In the genomic region with DNA sequence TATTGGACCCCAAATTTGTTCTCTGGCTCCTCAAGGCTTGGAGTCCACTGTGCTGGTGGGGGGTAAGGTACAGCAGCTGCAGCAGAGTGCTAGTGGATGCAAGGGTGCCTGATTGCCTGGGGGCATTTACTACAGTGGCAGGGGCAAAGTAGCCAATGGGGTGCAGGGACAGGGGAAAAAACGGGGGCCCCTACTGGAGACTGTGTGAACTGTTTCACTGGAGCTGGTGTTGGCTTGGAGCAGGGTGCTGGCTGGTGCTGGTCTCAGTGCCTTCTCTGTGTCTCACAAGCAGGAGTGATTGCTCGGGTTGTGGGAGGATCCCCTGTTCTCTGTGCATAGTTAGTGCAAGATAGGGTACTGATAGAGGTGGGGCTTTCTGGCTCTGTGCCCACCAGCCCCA, we compare ENCODE assay signal across 30 cellular contexts.
"Had no signal": no experiment of that assay in that cellular context is flagged by ENCODE, and none has a peak within 500 bp of the region (broad histone marks: within the 10 kb centered on the region; RNA-seq: fewer than 3 reads in every experiment).

No MANE protein-coding gene starts in this region.

- H3K4me1 ChIP-seq: esophagus squamous epithelium, parathyroid adenoma, psoas muscle, sigmoid colon, tibial nerve had no signal

- H3K27me3 ChIP-seq: esophagus squamous epithelium, sigmoid colon, tibial nerve had no signal

- H3K79me2 ChIP-seq: parathyroid adenoma had no signal

- H3K36me3 Mint-ChIP-seq: immature natural killer cell; naive thymus-derived CD8-positive, alpha-beta T cell; stimulated activated naive B cell treated with anti-CD40 and anti-IgM and Interleukin-4, amounts not matched to agents 10 μg/mL and 1 μg/mL and 100 μg/mL, for 72 hours had no signal

- H3K36me3 ChIP-seq: esophagus squamous epithelium, sigmoid colon, tibial nerve, WERI-Rb-1 had no signal

- H3K4me3 ChIP-seq: esophagus squamous epithelium, psoas muscle, sigmoid colon, tibial nerve had no signal

- H3K4me3 Mint-ChIP-seq: activated CD4-positive, alpha-beta memory T cell treated with anti-CD3 and anti-CD28 coated beads, Interleukin-2, amount 10 ng/mL, durations not matched to agents 7 days and 5 days; activated CD4-positive, alpha-beta T cell treated with anti-CD3 and anti-CD28 coated beads, Interleukin-2, amount 10 ng/mL, durations not matched to agents 7 days and 5 days; activated T-cell treated with anti-CD3 and anti-CD28 coated beads, Interleukin-2, amount 50 U/mL, for 4 hours; activated T-helper 17 cell treated with anti-CD3 and anti-CD28 coated beads, Interleukin-2, amount 50 U/mL, for 72 hours; central memory CD8-positive, alpha-beta T cell; immature natural killer cell; naive thymus-derived CD8-positive, alpha-beta T cell; neural crest cell; stimulated activated naive B cell treated with anti-CD40 and anti-IgM and Interleukin-4, amounts not matched to agents 10 μg/mL and 1 μg/mL and 100 μg/mL, for 72 hours; T-helper 17 cell had no signal

- DNase-seq: activated CD4-positive, alpha-beta memory T cell treated with anti-CD3 and anti-CD28 coated beads, Interleukin-2, amount 10 ng/mL, durations not matched to agents 7 days and 5 days; activated CD4-positive, alpha-beta T cell treated with anti-CD3 and anti-CD28 coated beads for 1 hour; activated CD4-positive, alpha-beta T cell treated with anti-CD3 and anti-CD28 coated beads, Interleukin-2, amount 10 ng/mL, durations not matched to agents 7 days and 5 days; activated naive CD4-positive, alpha-beta T cell; activated T-cell treated with anti-CD3 and anti-CD28 coated beads, Interleukin-2, amount 50 U/mL, for 4 hours; dermis blood vessel endothelial cell; effector CD4-positive, alpha-beta T cell; esophagus squamous epithelium; foreskin melanocyte; immature natural killer cell; kidney; left colon; midbrain; naive thymus-derived CD8-positive, alpha-beta T cell; nucleus accumbens; psoas muscle; sigmoid colon; small intestine; stimulated activated CD4-positive, alpha-beta T cell treated with anti-CD3 and anti-CD28 coated beads, Interleukin-1b, Interleukin-23, amount 100 ng/mL, for 48 hours; stimulated activated naive B cell treated with anti-CD40 and anti-IgM and Interleukin-4, amounts not matched to agents 10 μg/mL and 1 μg/mL and 100 μg/mL, for 72 hours; T-helper 17 cell; T1000; WERI-Rb-1 had no signal

- H3K27ac ChIP-seq: epithelial cell of prostate, esophagus squamous epithelium, parathyroid adenoma, psoas muscle, sigmoid colon, tibial nerve, WERI-Rb-1 had no signal

- H3K4me1 Mint-ChIP-seq: activated CD4-positive, alpha-beta memory T cell treated with anti-CD3 and anti-CD28 coated beads, Interleukin-2, amount 10 ng/mL, durations not matched to agents 7 days and 5 days; activated CD4-positive, alpha-beta T cell treated with anti-CD3 and anti-CD28 coated beads, Interleukin-2, amount 10 ng/mL, durations not matched to agents 7 days and 5 days; activated T-helper 17 cell treated with anti-CD3 and anti-CD28 coated beads, Interleukin-2, amount 50 U/mL, for 72 hours; central memory CD8-positive, alpha-beta T cell; immature natural killer cell; naive thymus-derived CD8-positive, alpha-beta T cell; neural crest cell; stimulated activated naive B cell treated with anti-CD40 and anti-IgM and Interleukin-4, amounts not matched to agents 10 μg/mL and 1 μg/mL and 100 μg/mL, for 72 hours; T-helper 17 cell had no signal

- H3K9ac ChIP-seq: parathyroid adenoma had no signal

- H3K9me3 ChIP-seq: psoas muscle had no signal

- H3K27ac Mint-ChIP-seq: activated CD4-positive, alpha-beta memory T cell treated with anti-CD3 and anti-CD28 coated beads, Interleukin-2, amount 10 ng/mL, durations not matched to agents 7 days and 5 days; activated CD4-positive, alpha-beta T cell treated with anti-CD3 and anti-CD28 coated beads, Interleukin-2, amount 10 ng/mL, durations not matched to agents 7 days and 5 days; activated naive CD4-positive, alpha-beta T cell treated with anti-CD3 and anti-CD28 coated beads, Interleukin-2, amount 50 U/mL, for 72 hours; activated T-helper 17 cell treated with anti-CD3 and anti-CD28 coated beads, Interleukin-2, amount 50 U/mL, for 72 hours; immature natural killer cell; naive thymus-derived CD8-positive, alpha-beta T cell; stimulated activated naive B cell treated with anti-CD40 and anti-IgM and Interleukin-4, amounts not matched to agents 10 μg/mL and 1 μg/mL and 100 μg/mL, for 72 hours; T-helper 17 cell had no signal

- H2AFZ ChIP-seq: parathyroid adenoma had no signal

- ATAC-seq: activated naive CD4-positive, alpha-beta T cell treated with anti-CD3 and anti-CD28 coated beads, Interleukin-2, amount 50 U/mL, for 72 hours; activated T-cell treated with anti-CD3 and anti-CD28 coated beads, Interleukin-2, amount 50 U/mL, for 4 hours; activated T-helper 17 cell treated with anti-CD3 and anti-CD28 coated beads, Interleukin-2, amount 50 U/mL, for 72 hours; left colon; naive thymus-derived CD8-positive, alpha-beta T cell; psoas muscle; stimulated activated naive B cell treated with anti-CD40 and anti-IgM and Interleukin-4, amounts not matched to agents 10 μg/mL and 1 μg/mL and 100 μg/mL, for 72 hours; T-helper 17 cell had no signal

- H3K27me3 Mint-ChIP-seq: activated CD4-positive, alpha-beta memory T cell treated with anti-CD3 and anti-CD28 coated beads, Interleukin-2, amount 10 ng/mL, durations not matched to agents 7 days and 5 days; activated CD4-positive, alpha-beta T cell treated with anti-CD3 and anti-CD28 coated beads, Interleukin-2, amount 10 ng/mL, durations not matched to agents 7 days and 5 days; activated T-helper 17 cell treated with anti-CD3 and anti-CD28 coated beads, Interleukin-2, amount 50 U/mL, for 72 hours; central memory CD8-positive, alpha-beta T cell; naive thymus-derived CD8-positive, alpha-beta T cell; stimulated activated naive B cell treated with anti-CD40 and anti-IgM and Interleukin-4, amounts not matched to agents 10 μg/mL and 1 μg/mL and 100 μg/mL, for 72 hours; T-helper 17 cell had no signal
